ENCODE assay signal across 17 cellular contexts in the genomic region with DNA sequence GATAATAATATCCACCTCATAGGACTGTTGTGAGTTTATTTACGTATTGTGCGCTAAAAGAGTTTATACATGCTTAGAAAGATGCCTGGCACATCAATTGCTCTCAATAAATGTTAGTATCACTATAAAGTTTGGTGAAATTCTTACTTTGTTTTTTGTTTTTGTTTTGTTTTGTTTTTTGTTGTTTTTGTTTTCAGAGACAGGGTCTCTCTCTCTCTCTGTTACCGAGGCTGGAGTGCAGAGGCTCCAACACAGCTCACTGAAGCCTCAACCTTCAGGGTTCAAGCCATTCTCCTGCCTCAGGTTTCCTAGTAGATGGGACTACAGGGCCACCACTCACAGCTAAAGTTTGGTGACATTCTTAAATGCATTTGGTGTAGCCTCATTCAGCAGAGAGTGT. TPM values are rescaled to one million over a fixed set of nuclear protein-coding genes. Genes with fewer than 3 reads are reported as not detected.
DNase-seq lines count a peak whose midpoint lies in the region; ATAC-seq and TF ChIP-seq lines count a peak whose summit lies in the region.
"Had no signal": no experiment of that assay in that cellular context is flagged by ENCODE, and none has a peak within 500 bp of the region (broad histone marks: within the 10 kb centered on the region; RNA-seq: fewer than 3 reads in every experiment).

No MANE protein-coding gene starts in this region.

- POLR2A ChIA-PET in activated CD4-positive, alpha-beta T cell treated with anti-CD3 and anti-CD28 coated beads for 36 hours (lab: Charles Lee) = interaction anchor here (0.7 to 0.8 kb wide), 2 partner anchors 97 to 114 kb away, joined by 3 to 4 read pairs; no protein-coding TSS in a partner anchor

- H3K9me3 ChIP-seq in HAP-1 = no peaks in the 10 kb centered on the region
- no peaks in the 10 kb centered on the region for H3K9me3 ChIP-seq in T-helper 17 cell (ENCODE audit: control insufficient read depth, low read length, poor library complexity, severe bottlenecking)
- no peaks in the 10 kb centered on the region for H3K9me3 ChIP-seq in iPS-18a (ENCODE audit: control insufficient read depth, low read depth, low read length)
- H3K9me3 ChIP-seq: tibial nerve had no signal

- no peak overlapping the region for H3K27ac Mint-ChIP-seq in activated CD4-positive, alpha-beta T cell treated with anti-CD3 and anti-CD28 coated beads for 36 hours
- H3K27ac Mint-ChIP-seq in T-helper 17 cell = peak overlapping the region; percentile 32

- no peaks in the 10 kb centered on the region for H3K36me3 ChIP-seq in HAP-1 (replicated peaks)
- H3K36me3 ChIP-seq in iPS-18a (ENCODE audit: control insufficient read depth, low read depth, low read length) = no peaks in the 10 kb centered on the region
- H3K36me3 ChIP-seq: tibial nerve had no signal

- H3K4me1 ChIP-seq in HAP-1 = peaks cover 21% of the 10 kb centered on the region
- H3K4me1 ChIP-seq in iPS-18a (ENCODE audit: control insufficient read depth, low read depth, low read length) = peaks cover 8% of the 10 kb centered on the region

- H3K36me3 Mint-ChIP-seq in activated CD4-positive, alpha-beta T cell treated with anti-CD3 and anti-CD28 coated beads for 36 hours (ENCODE audit: low read depth) = peaks cover 2% of the 10 kb centered on the region
- no peaks in the 10 kb centered on the region for H3K36me3 Mint-ChIP-seq in T-helper 17 cell (ENCODE audit: low read depth)

- no peak overlapping the region for H3K9ac ChIP-seq in iPS-18a (ENCODE audit: low read length)

- intact Hi-C loops in activated CD4-positive, alpha-beta T cell treated with anti-CD3 and anti-CD28 coated beads for 36 hours (cut with DNase I, micrococcal nuclease) = loop anchor here in 1 of 2 experiments (5.0 kb wide), 1 partner anchor 204 kb away; a partner anchor contains a TSS

- no peaks in the 10 kb centered on the region for H3K27me3 ChIP-seq in HAP-1 (ENCODE audit: low read depth)
- H3K27me3 ChIP-seq in iPS-18a (ENCODE audit: control insufficient read depth, insufficient read depth, low read length) = peaks cover 46% of the 10 kb centered on the region

- in situ Hi-C loops in HAP-1 (cut with MboI; ENCODE audit: low sequenced_read_pairs) = no loop called here

- no peak for DNase-seq in activated CD4-positive, alpha-beta T cell treated with anti-CD3 and anti-CD28 coated beads for 36 hours
- DNase-seq in activated CD4-positive, alpha-beta T cell treated with anti-CD3 and anti-CD28 coated beads for 48 hours = no peak
- DNase-seq in HAP-1 (ENCODE audit: low spot score in 2 of 2) (no peak), T-helper 17 cell (no peak), UCSD-AML1 (lab: John Stamatoyannopoulos, UW; ENCODE audit: unreplicated experiment) (no peak), coronary artery (ENCODE audit: low spot score) (no peak), NCI-H226 (no peak)
- DNase-seq: ACHN; activated T-cell treated with anti-CD3 and anti-CD28 coated beads, Interleukin-2, amount 50 U/mL, for 4 hours; effector CD4-positive, alpha-beta T cell; foreskin melanocyte; Kasumi-1; NCI-H2029 treated with DMSO at 0.1 percent for 48 hours; SIG-M5 had no signal

- peaks cover 41% of the 10 kb centered on the region for H3K4me1 Mint-ChIP-seq in activated CD4-positive, alpha-beta T cell treated with anti-CD3 and anti-CD28 coated beads for 36 hours
- peaks cover 42% of the 10 kb centered on the region for H3K4me1 Mint-ChIP-seq in T-helper 17 cell

- H3K4me3 Mint-ChIP-seq in activated CD4-positive, alpha-beta T cell treated with anti-CD3 and anti-CD28 coated beads for 36 hours = peak overlapping the region; percentile 88
- H3K4me3 Mint-ChIP-seq in T-helper 17 cell = no peak overlapping the region

- CTCF ChIA-PET in activated CD4-positive, alpha-beta T cell treated with anti-CD3 and anti-CD28 coated beads for 36 hours (lab: Charles Lee) = interaction anchor here (0.7 to 1.4 kb wide), 4 partner anchors 9 to 263 kb away, joined by 3 to 5 read pairs (median 4); no protein-coding TSS in a partner anchor

- TF ChIP-seq CTCF in coronary artery (IDR thresholded peaks at IDR 0.05) = no peak

- ATAC-seq in activated CD4-positive, alpha-beta T cell treated with anti-CD3 and anti-CD28 coated beads for 36 hours = no peak
- ATAC-seq in T-helper 17 cell = no peak
- ATAC-seq: activated T-cell treated with anti-CD3 and anti-CD28 coated beads, Interleukin-2, amount 50 U/mL, for 4 hours had no signal

- H3K9me3 Mint-ChIP-seq in activated CD4-positive, alpha-beta T cell treated with anti-CD3 and anti-CD28 coated beads for 36 hours (ENCODE audit: low read depth) = no peaks in the 10 kb centered on the region
- H3K9me3 Mint-ChIP-seq: activated T-cell treated with anti-CD3 and anti-CD28 coated beads, Interleukin-2, amount 50 U/mL, for 4 hours had no signal

- H3K27ac ChIP-seq in iPS-18a (ENCODE audit: low read length) (no peak overlapping the region), coronary artery (no peak overlapping the region)
- H3K27ac ChIP-seq: tibial nerve, VCaP had no signal

- H3K27me3 Mint-ChIP-seq in activated CD4-positive, alpha-beta T cell treated with anti-CD3 and anti-CD28 coated beads for 36 hours = peaks cover 10% of the 10 kb centered on the region
- peaks cover 30% of the 10 kb centered on the region for H3K27me3 Mint-ChIP-seq in T-helper 17 cell

- H3K4me3 ChIP-seq in HAP-1 (peak overlapping the region; percentile 48), iPS-18a (ENCODE audit: low read length) (peak overlapping the region; percentile 90), coronary artery (no peak overlapping the region)
- H3K4me3 ChIP-seq: tibial nerve had no signal

RNA-seq across cellular contexts. Expression of a gene that starts 32.2 kb away (rescaled TPM):
- total RNA-seq in activated CD4-positive, alpha-beta T cell treated with anti-CD3 and anti-CD28 coated beads for 36 hours = 10 to 100 TPM; 62.5 to 62.8 TPM
- total RNA-seq in T-helper 17 cell = 100 to 1,000 TPM; 115 to 147 TPM

RNA-seq across cellular contexts. Expression of a gene that starts 50.1 kb away (rescaled TPM):
- total RNA-seq in activated CD4-positive, alpha-beta T cell treated with anti-CD3 and anti-CD28 coated beads for 36 hours = 10 to 100 TPM; 13.6 to 14.7 TPM
- total RNA-seq in T-helper 17 cell = 10 to 100 TPM; 21.4 to 23.6 TPM
